In genomic region chr3:17021614-17022013, GRCh38 we compare ENCODE assay signal across 2 cellular contexts.
TF ChIP-seq lines count a peak whose summit lies in the region.

No MANE protein-coding gene starts in this region.

TF ChIP-seq in SK-N-SH, 30 proteins besides CTCF, POLR2A, EP300 and RAD21 (continued from another document):
- TF ChIP-seq MAX (IDR thresholded peaks at IDR 0.05; ENCODE audit: low read depth), result no peak
- no peak for TF ChIP-seq RCOR1 (IDR thresholded peaks at IDR 0.05; ENCODE audit: low read length)
- TF ChIP-seq SIN3A (IDR thresholded peaks at IDR 0.05; ENCODE audit: borderline replicate concordance, low read depth, low read length), result no peak
- TF ChIP-seq IRF3 (IDR thresholded peaks at IDR 0.05; ENCODE audit: low read depth, low read length), result no peak
- no peak for TF ChIP-seq RXRA (IDR thresholded peaks at IDR 0.05; ENCODE audit: borderline replicate concordance, low read depth)

TF ChIP-seq in SK-N-SH treated with all-trans-retinoic acid at 6 μM for 48 hours, 23 proteins besides CTCF, POLR2A, EP300 and RAD21 (continued from another document):
- TF ChIP-seq POU6F1 (CRISPR knock-in tag; IDR thresholded peaks at IDR 0.05; ENCODE audit: borderline replicate concordance, low read depth) (no peak), ZNF565 (CRISPR knock-in tag; conservative IDR thresholded peaks at IDR 0.05; ENCODE audit: low read depth) (no peak), PPARA (CRISPR knock-in tag; IDR thresholded peaks at IDR 0.05; ENCODE audit: borderline replicate concordance) (no peak), OSR1 (CRISPR knock-in tag; IDR thresholded peaks at IDR 0.05) (no peak), RARB (CRISPR knock-in tag; IDR thresholded peaks at IDR 0.05) (no peak), GLIS3 (CRISPR knock-in tag; IDR thresholded peaks at IDR 0.05) (no peak), ZFP3 (CRISPR knock-in tag; IDR thresholded peaks at IDR 0.05) (no peak), SNAI2 (CRISPR knock-in tag; IDR thresholded peaks at IDR 0.05) (no peak), CSRNP3 (CRISPR knock-in tag; IDR thresholded peaks at IDR 0.05) (no peak)
